20 cellular contexts compared by ENCODE assay signal in genomic region chr17:55806745-55807466, GRCh38.
"Had no signal": no experiment of that assay in that cellular context is flagged by ENCODE, and none has a peak within 500 bp of the region (broad histone marks: within the 10 kb centered on the region; RNA-seq: fewer than 3 reads in every experiment).

No MANE protein-coding gene starts in this region.

- DNase-seq: activated CD4-positive, alpha-beta T cell treated with anti-CD3 and anti-CD28 coated beads, Interleukin-2, amount 10 ng/mL, durations not matched to agents 7 days and 5 days; activated gamma-delta T cell; anterior cingulate cortex; colonic mucosa; endodermal cell; erythroblast; hypothalamus; islet precursor cell; left colon; lower lobe of right lung; naive thymus-derived CD8-positive, alpha-beta T cell; pancreas; right lobe of liver; stimulated activated naive CD4-positive, alpha-beta T cell treated with Interleukin-2 at 50 U/mL for 16 hours; T1000; uterus had no signal

- H3K9me3 ChIP-seq: colonic mucosa, pancreas, right lobe of liver, uterus had no signal

- H3K27me3 Mint-ChIP-seq: activated CD4-positive, alpha-beta T cell treated with anti-CD3 and anti-CD28 coated beads, Interleukin-2, amount 10 ng/mL, durations not matched to agents 7 days and 5 days; brain had no signal

- H3K9me3 Mint-ChIP-seq: activated CD4-positive, alpha-beta T cell treated with anti-CD3 and anti-CD28 coated beads, Interleukin-2, amount 10 ng/mL, durations not matched to agents 7 days and 5 days; central memory CD8-positive, alpha-beta T cell had no signal

- H3K27ac Mint-ChIP-seq: activated CD4-positive, alpha-beta T cell treated with anti-CD3 and anti-CD28 coated beads, Interleukin-2, amount 10 ng/mL, durations not matched to agents 7 days and 5 days; brain; endodermal cell; naive thymus-derived CD8-positive, alpha-beta T cell had no signal

- H3K4me1 ChIP-seq: colonic mucosa, lower lobe of right lung, pancreas, tibial nerve, uterus had no signal

- H3K4me1 Mint-ChIP-seq: brain; central memory CD8-positive, alpha-beta T cell; endodermal cell; naive thymus-derived CD8-positive, alpha-beta T cell had no signal

- ATAC-seq: left colon; lower lobe of right lung; naive thymus-derived CD8-positive, alpha-beta T cell; pancreas; right lobe of liver had no signal

- H3K27ac ChIP-seq: colonic mucosa, lower lobe of right lung, pancreas, right lobe of liver, tibial nerve, uterus had no signal

- H3K27me3 ChIP-seq: colonic mucosa, pancreas, right lobe of liver, tibial nerve, uterus had no signal

- H3K4me3 Mint-ChIP-seq: activated CD4-positive, alpha-beta T cell treated with anti-CD3 and anti-CD28 coated beads, Interleukin-2, amount 10 ng/mL, durations not matched to agents 7 days and 5 days; brain; central memory CD8-positive, alpha-beta T cell; endodermal cell; naive thymus-derived CD8-positive, alpha-beta T cell had no signal

- FAIRE-seq: frontal cortex, pancreas had no signal

- H3K4me3 ChIP-seq: colonic mucosa, lower lobe of right lung, pancreas, right lobe of liver, tibial nerve, uterus had no signal

- H3K36me3 ChIP-seq: colonic mucosa, lower lobe of right lung, pancreas, right lobe of liver, tibial nerve, uterus had no signal
